In the genomic region with DNA sequence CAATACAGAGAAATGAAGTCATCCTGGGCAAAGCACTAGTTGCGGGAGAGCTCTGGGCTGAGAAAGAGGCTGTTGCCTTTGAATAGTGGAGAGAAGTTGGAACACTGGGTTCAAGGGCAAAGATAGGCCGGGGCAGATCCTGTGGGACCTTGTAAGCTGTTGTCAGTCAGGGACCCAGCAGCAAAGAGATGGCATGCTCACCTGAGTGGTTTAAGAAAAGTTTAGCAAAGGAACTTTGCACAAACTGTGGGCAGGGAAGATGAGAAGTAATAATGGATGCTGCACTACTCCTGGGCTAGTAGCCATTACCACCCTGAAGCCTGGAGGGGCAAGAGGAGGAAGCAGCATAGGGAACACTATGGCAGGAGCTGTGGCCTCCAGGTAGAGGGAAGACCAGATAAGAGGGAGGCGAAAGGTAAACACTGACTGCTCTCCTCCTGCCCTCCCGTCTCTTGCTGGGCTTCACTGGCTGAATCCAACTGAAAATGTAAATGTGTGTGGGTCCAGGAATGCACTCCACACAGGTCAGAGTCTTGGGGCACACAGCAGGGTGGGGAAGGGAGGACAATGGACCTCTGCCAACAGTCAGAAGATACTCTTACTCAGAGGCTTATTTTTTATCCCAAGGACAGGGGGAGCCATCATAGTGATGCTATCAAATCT, we compare ENCODE assay signal across 16 cellular contexts.
"Had no signal": no experiment of that assay in that cellular context is flagged by ENCODE, and none has a peak within 500 bp of the region (broad histone marks: within the 10 kb centered on the region; RNA-seq: fewer than 3 reads in every experiment).

No MANE protein-coding gene starts in this region.

- H3K36me3 Mint-ChIP-seq: activated naive CD4-positive, alpha-beta T cell treated with anti-CD3 and anti-CD28 coated beads, Interleukin-2, amount 50 U/mL, for 24 hours; brain; stimulated activated effector memory CD8-positive, alpha-beta T cell treated with anti-CD3 and anti-CD28 coated beads, Interleukin-12 subunit alpha, Interleukin-12 subunit beta, amount 100 ng/mL, for 72 hours had no signal

- H3K9me3 Mint-ChIP-seq: activated naive CD4-positive, alpha-beta T cell treated with anti-CD3 and anti-CD28 coated beads, Interleukin-2, amount 50 U/mL, for 24 hours; brain had no signal

- H3K27me3 ChIP-seq: right atrium auricular region, tibial artery had no signal

- H3K4me3 Mint-ChIP-seq: activated naive CD4-positive, alpha-beta T cell treated with anti-CD3 and anti-CD28 coated beads, Interleukin-2, amount 50 U/mL, for 24 hours; brain; central memory CD8-positive, alpha-beta T cell; stimulated activated effector memory CD8-positive, alpha-beta T cell treated with anti-CD3 and anti-CD28 coated beads, Interleukin-12 subunit alpha, Interleukin-12 subunit beta, amount 100 ng/mL, for 72 hours; T-helper 17 cell had no signal

- H3K36me3 ChIP-seq: right atrium auricular region, tibial artery had no signal

- H3K27ac Mint-ChIP-seq: activated naive CD4-positive, alpha-beta T cell treated with anti-CD3 and anti-CD28 coated beads, Interleukin-2, amount 50 U/mL, for 24 hours; stimulated activated effector memory CD8-positive, alpha-beta T cell treated with anti-CD3 and anti-CD28 coated beads, Interleukin-12 subunit alpha, Interleukin-12 subunit beta, amount 100 ng/mL, for 72 hours; T-helper 17 cell had no signal

- H3K4me3 ChIP-seq: right atrium auricular region, tibial artery had no signal

- H3K9me3 ChIP-seq: right atrium auricular region, tibial artery had no signal

- DNase-seq: activated CD4-positive, CD25-positive, alpha-beta regulatory T cell; activated effector memory CD4-positive, alpha-beta T cell treated with Interleukin-2 at 50 U/mL for 16 hours; activated T-cell treated with anti-CD3 and anti-CD28 coated beads, Interleukin-2, amount 50 U/mL, for 1 hour; amygdala; dermis blood vessel endothelial cell; erythroblast; islet precursor cell; posterior cingulate gyrus; small intestine; T-helper 17 cell; tibial artery had no signal

- H3K27me3 Mint-ChIP-seq: activated naive CD4-positive, alpha-beta T cell treated with anti-CD3 and anti-CD28 coated beads, Interleukin-2, amount 50 U/mL, for 24 hours; brain had no signal

- H3K4me1 Mint-ChIP-seq: activated naive CD4-positive, alpha-beta T cell treated with anti-CD3 and anti-CD28 coated beads, Interleukin-2, amount 50 U/mL, for 24 hours; central memory CD8-positive, alpha-beta T cell; stimulated activated effector memory CD8-positive, alpha-beta T cell treated with anti-CD3 and anti-CD28 coated beads, Interleukin-12 subunit alpha, Interleukin-12 subunit beta, amount 100 ng/mL, for 72 hours; T-helper 17 cell had no signal
